8 cellular contexts compared by ENCODE assay signal in genomic region chr3:186617038-186617934, GRCh38. TPM values are rescaled to one million over a fixed set of nuclear protein-coding genes. Genes with fewer than 3 reads are reported as not detected.
DNase-seq lines count a peak whose midpoint lies in the region; TF ChIP-seq lines count a peak whose summit lies in the region.

No MANE protein-coding gene starts in this region.

- peak; percentile 67 for DNase-seq in G401 (ENCODE audit: low spot score)
- DNase-seq in HAP-1 (ENCODE audit: low spot score in 2 of 2), result peak; percentile 73 to 86
- peak; percentile 95 for DNase-seq in LoVo (ENCODE audit: low spot score)
- peak; percentile 73 for DNase-seq in activated T-helper 9 cell treated with anti-CD3 and anti-CD28 coated beads, Interleukin-2, amount 50 U/mL, for 16 hours (ENCODE audit: low read depth)
- DNase-seq in fibroblast of villous mesenchyme (ENCODE audit: low read depth), result peak; percentile 90
- peak in 54 of 56 donors; percentile 7 to 85 (median 61) for DNase-seq in nucleus accumbens (lab: John Stamatoyannopoulos, UW)
- peak; percentile 86 for DNase-seq in superior temporal gyrus (ENCODE audit: extremely low spot score)

- no peaks in the 10 kb centered on the region for H3K9me3 ChIP-seq in HAP-1

- no peaks in the 10 kb centered on the region for H3K36me3 ChIP-seq in HAP-1 (replicated peaks)

- TF ChIP-seq CTCF in fibroblast of villous mesenchyme (IDR thresholded peaks at IDR 0.05; ENCODE audit: insufficient read depth, low read depth, low read length), result peak; percentile 91

- H3K27me3 ChIP-seq in HAP-1 (ENCODE audit: low read depth), result peaks cover 10% of the 10 kb centered on the region

- 0 out of 2 replicates have a peak, but pooled peaks have one; percentile 32 for TF ChIP-seq POLR2A in Raji (IDR thresholded peaks at IDR 0.05; ENCODE audit: insufficient read depth, low read depth, low read length)

- in situ Hi-C loops in G401 (cut with HindIII; ENCODE audit: low sequenced_read_pairs), result no loop called here
- in situ Hi-C loops in HAP-1 (cut with MboI; ENCODE audit: low sequenced_read_pairs), result no loop called here

- no peaks in the 10 kb centered on the region for H3K4me1 ChIP-seq in HAP-1

- H3K4me3 ChIP-seq in HAP-1 (no peak overlapping the region; the same call in 1 of the 2 replicates), fibroblast of villous mesenchyme (ENCODE audit: low read depth, low read length) (no peak overlapping the region)

RNA-seq across cellular contexts. Expression of gene AHSG, which starts 4.4 kb away (rescaled TPM):
- total RNA-seq in G401 (2014; rRNA removed; shearing (Covaris generic)), result not detected in 2 replicates
- total RNA-seq in fibroblast of villous mesenchyme, result not detected in 2 replicates

RNA-seq across cellular contexts. Expression of gene FETUB, which starts 22.9 kb away (rescaled TPM):
- not detected in 2 replicates for total RNA-seq in G401 (2014; rRNA removed; shearing (Covaris generic))
- not detected in 2 replicates for total RNA-seq in fibroblast of villous mesenchyme

RNA-seq across cellular contexts. Expression of gene DNAJB11, which starts 46.8 kb away (rescaled TPM):
- total RNA-seq in G401 (2014; rRNA removed; shearing (Covaris generic)), result 41.7 and 78.6 TPM in 2 replicates
- total RNA-seq in fibroblast of villous mesenchyme, result 40.9 and 60.5 TPM in 2 replicates

RNA-seq across cellular contexts. Expression of gene HRG, which starts 48.5 kb away (rescaled TPM):
- total RNA-seq in G401 (2014; rRNA removed; shearing (Covaris generic)), result not detected in 2 replicates
- total RNA-seq in fibroblast of villous mesenchyme, result not detected in 2 replicates

RNA-seq across cellular contexts. Expression of gene TBCCD1, which starts 50.1 kb away (rescaled TPM):
- 27.7 and 37.1 TPM in 2 replicates for total RNA-seq in G401 (2014; rRNA removed; shearing (Covaris generic))
- 10.3 and 25.9 TPM in 2 replicates for total RNA-seq in fibroblast of villous mesenchyme
